22 cellular contexts compared by ENCODE assay signal in the genomic region with DNA sequence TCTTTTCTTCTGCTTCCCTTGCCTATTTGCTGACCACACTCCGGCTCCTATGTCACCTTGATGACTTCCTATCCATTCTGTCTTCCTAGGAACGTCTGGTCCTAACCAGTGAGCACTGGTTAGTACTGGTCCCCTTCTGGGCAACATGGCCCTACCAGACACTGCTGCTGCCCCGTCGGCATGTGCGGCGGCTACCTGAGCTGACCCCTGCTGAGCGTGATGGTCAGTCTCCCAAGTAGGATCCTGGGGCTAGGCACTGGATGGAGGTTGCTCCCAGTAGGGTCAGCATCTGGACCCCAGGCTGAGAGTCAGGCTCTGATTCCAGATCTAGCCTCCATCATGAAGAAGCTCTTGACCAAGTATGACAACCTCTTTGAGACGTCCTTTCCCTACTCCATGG. TPM values are rescaled to one million over a fixed set of nuclear protein-coding genes. Genes with fewer than 3 reads are reported as not detected.
A peak's percentile ranks its signal among the peaks of the same experiment; 100 is the strongest.
DNase-seq lines count a peak whose midpoint lies in the region; ATAC-seq, FAIRE-seq and TF ChIP-seq lines count a peak whose summit lies in the region.
"Had no signal": no experiment of that assay in that cellular context is flagged by ENCODE, and none has a peak within 500 bp of the region (broad histone marks: within the 10 kb centered on the region; RNA-seq: fewer than 3 reads in every experiment).

No MANE protein-coding gene starts in this region.

- H3K4me1 ChIP-seq in Loucy (ENCODE audit: insufficient read depth, low read length, poor library complexity, severe bottlenecking), result peaks cover 23% of the 10 kb centered on the region
- H3K4me1 ChIP-seq in K562 (replicated peaks in 1 of 2; ENCODE audit: control insufficient read depth in 2 of 2, insufficient read depth in 2 of 2, low read length in 2 of 2), result peaks cover 39 to 49% of the 10 kb centered on the region in 2 experiments
- peaks cover 32% of the 10 kb centered on the region for H3K4me1 ChIP-seq in neural progenitor cell

- no TSS peak for BruUV-seq in K562 (replicated peaks; lab: Mats Ljungman, UMichigan)

- TF ChIP-seq EP300 in K562 (IDR thresholded peaks at IDR 0.05; ENCODE audit: low read length), result no peak

- H3K9me2 ChIP-seq in Loucy (replicated peaks; ENCODE audit: low read depth, low read length), result no peaks in the 10 kb centered on the region

- H3K79me2 ChIP-seq in Loucy (ENCODE audit: insufficient read depth, low read length) (peaks cover 24% of the 10 kb centered on the region), K562 (ENCODE audit: control insufficient read depth, insufficient read depth, low read length) (peaks cover 21% of the 10 kb centered on the region), neural progenitor cell (ENCODE audit: low read depth) (peaks cover 16% of the 10 kb centered on the region)

- H4K20me1 ChIP-seq in Loucy (ENCODE audit: insufficient read depth, low read length, poor library complexity, severe bottlenecking) (peaks cover 16% of the 10 kb centered on the region), K562 (replicated peaks; ENCODE audit: control insufficient read depth, insufficient read depth, low read length) (no peaks in the 10 kb centered on the region), neural progenitor cell (ENCODE audit: low read depth) (peaks cover 8% of the 10 kb centered on the region)

- H2AFZ ChIP-seq in Loucy (ENCODE audit: low read length) (no peak overlapping the region), K562 (ENCODE audit: low read depth, low read length) (no peak overlapping the region), neural progenitor cell (replicated peaks) (no peak overlapping the region)

- H3K36me3 ChIP-seq in Loucy (ENCODE audit: insufficient read depth, low read length) (peaks cover 10% of the 10 kb centered on the region; the same call in 1 of the 2 replicates), K562 (ENCODE audit: control insufficient read depth, insufficient read depth, low read length) (peaks cover 27% of the 10 kb centered on the region; the same call in 2 of the 3 replicates), neural progenitor cell (no peaks in the 10 kb centered on the region)
- H3K36me3 ChIP-seq: uterus had no signal

- in situ Hi-C loops in K562 (cut with MboI), result no loop called here

- no peaks in the 10 kb centered on the region for H3K27me3 Mint-ChIP-seq in activated T-cell treated with anti-CD3 and anti-CD28 coated beads, Interleukin-2, amount 50 U/mL, for 72 hours (ENCODE audit: low read depth)
- H3K27me3 Mint-ChIP-seq in neural progenitor cell (ENCODE audit: insufficient read depth, low read depth), result peaks cover 9% of the 10 kb centered on the region

- H3K4me3 ChIP-seq in Loucy (ENCODE audit: low read length, poor library complexity, severe bottlenecking) (peak overlapping the region; percentile 85), K562 (no peak overlapping the region), neural progenitor cell (no peak overlapping the region)
- H3K4me3 ChIP-seq: body of pancreas, SK-N-MC, uterus had no signal

- intact Hi-C loops in K562 (cut with micrococcal nuclease), result no loop called here

- H3K4me2 ChIP-seq in Loucy (ENCODE audit: low read depth, low read length, poor library complexity, severe bottlenecking) (peak overlapping the region; percentile 85), K562 (ENCODE audit: insufficient read depth, low read length) (peak overlapping the region; percentile 92; the same call in 1 of the 2 replicates), neural progenitor cell (no peak overlapping the region)

- no peak for TF ChIP-seq RAD21 in K562 (CRISPR knock-in tag; conservative IDR thresholded peaks at IDR 0.05 in 1 of 2, IDR thresholded peaks at IDR 0.05 in 1 of 2)

- FAIRE-seq in K562 (lab: Jason Lieb, UNC), result no peak
- FAIRE-seq: frontal cortex, pancreas had no signal

- H3K27me3 ChIP-seq in Loucy (ENCODE audit: insufficient read depth, low read length, poor library complexity, severe bottlenecking) (no peaks in the 10 kb centered on the region), K562 (ENCODE audit: control insufficient read depth in 2 of 2, insufficient read depth in 2 of 2, low read length in 2 of 2) (no peaks in the 10 kb centered on the region), neural progenitor cell (no peaks in the 10 kb centered on the region)
- H3K27me3 ChIP-seq: body of pancreas, pancreas, uterus had no signal

- POLR2A ChIA-PET in K562 (lab: Yijun Ruan, JAX), result interaction anchor here (1.2 kb wide), 1 partner anchor 15 kb away, joined by 3 read pairs; no protein-coding TSS in a partner anchor

- DNase-seq in activated T-cell treated with anti-CD3 and anti-CD28 coated beads, Interleukin-2, amount 50 U/mL, for 72 hours, result no peak
- DNase-seq in activated T-cell treated with anti-CD3 and anti-CD28 coated beads for 4 hours (no peak), K562 (ENCODE audit: extremely low read depth in 1 of 4, low spot score in 3 of 4) (no peak), neural progenitor cell (ENCODE audit: low spot score) (no peak), cortex of kidney (lab: John Stamatoyannopoulos, UW) (no peak), OCI-M2 (lab: John Stamatoyannopoulos, UW; ENCODE audit: unreplicated experiment) (no peak)
- DNase-seq: activated gamma-delta T cell treated with Interleukin-2 at 50 U/mL for 16 hours; body of pancreas; left ventricle myocardium inferior; NCI-H1436 treated with DMSO at 0.1 percent for 48 hours; NCI-H82; pancreas; stimulated activated CD4-positive, alpha-beta T cell treated with anti-CD3 and anti-CD28 coated beads, Interleukin-2, amount 100 ng/mL, for 24 hours; uterus had no signal

- H3K9me3 ChIP-seq in Loucy (ENCODE audit: insufficient read depth, low read depth, low read length), result no peaks in the 10 kb centered on the region
- no peaks in the 10 kb centered on the region for H3K9me3 ChIP-seq in K562 (replicated peaks; ENCODE audit: control insufficient read depth, insufficient read depth, low read depth, low read length)
- H3K9me3 ChIP-seq in neural progenitor cell (ENCODE audit: low read depth), result no peaks in the 10 kb centered on the region
- H3K9me3 ChIP-seq: body of pancreas, left ventricle myocardium inferior, pancreas, uterus had no signal

- no peaks in the 10 kb centered on the region for H3F3A ChIP-seq in Loucy (ENCODE audit: low read depth)
- H3F3A ChIP-seq in neural progenitor cell (ENCODE audit: low read depth), result peaks cover 35% of the 10 kb centered on the region

- CTCF ChIA-PET in K562 (lab: Yijun Ruan, JAX; ENCODE audit: low intra/inter-chr PET ratio), result no interaction called here

- TF ChIP-seq CTCF in Loucy (conservative IDR thresholded peaks at IDR 0.05; ENCODE audit: low read length), result no peak
- no peak for TF ChIP-seq CTCF in K562 (IDR thresholded peaks at IDR 0.05 in 2 of 3, conservative IDR thresholded peaks at IDR 0.05 in 1 of 3; ENCODE audit: insufficient read depth in 2 of 3, low read depth in 1 of 3, low read length in 3 of 3)
- TF ChIP-seq CTCF in neural progenitor cell (IDR thresholded peaks at IDR 0.05), result no peak

- no peaks in the 10 kb centered on the region for H3K9me3 Mint-ChIP-seq in activated T-cell treated with anti-CD3 and anti-CD28 coated beads, Interleukin-2, amount 50 U/mL, for 72 hours
- H3K9me3 Mint-ChIP-seq in neural progenitor cell, result no peaks in the 10 kb centered on the region
- H3K9me3 Mint-ChIP-seq: dendritic cell treated with granulocyte-macrophage colony-stimulating factor and Interleukin-4, amounts not matched to agents 40 ng/mL and 50 ng/mL, for 4 days had no signal

- H3K4me3 Mint-ChIP-seq in activated T-cell treated with anti-CD3 and anti-CD28 coated beads, Interleukin-2, amount 50 U/mL, for 72 hours, result peak overlapping the region; percentile 7 to 92
- H3K4me3 Mint-ChIP-seq in neural progenitor cell, result peak overlapping the region; percentile 93
- H3K4me3 Mint-ChIP-seq: dendritic cell treated with granulocyte-macrophage colony-stimulating factor and Interleukin-4, amounts not matched to agents 40 ng/mL and 50 ng/mL, for 4 days had no signal

- H3K27ac ChIP-seq in K562 (ENCODE audit: extremely low read depth, low read depth, low read length) (no peak overlapping the region), neural progenitor cell (no peak overlapping the region)
- H3K27ac ChIP-seq: body of pancreas, pancreas, SK-N-MC had no signal

- H3K9me1 ChIP-seq in K562 (ENCODE audit: control insufficient read depth, insufficient read depth, low read length), result peaks cover 7% of the 10 kb centered on the region

- no peak for ATAC-seq in activated T-cell treated with anti-CD3 and anti-CD28 coated beads, Interleukin-2, amount 50 U/mL, for 72 hours (replicated peaks in 1 of 2)
- no peak for ATAC-seq in K562
- no peak for ATAC-seq in HG02759 (IDR thresholded peaks at IDR 0.05; ENCODE audit: unreplicated experiment)
- ATAC-seq: body of pancreas, Panc1, pancreas had no signal

- H3K4me1 Mint-ChIP-seq in activated T-cell treated with anti-CD3 and anti-CD28 coated beads, Interleukin-2, amount 50 U/mL, for 72 hours (ENCODE audit: low read depth), result peaks cover 39% of the 10 kb centered on the region
- H3K4me1 Mint-ChIP-seq in neural progenitor cell, result peaks cover 58% of the 10 kb centered on the region

- H3K27ac Mint-ChIP-seq in activated T-cell treated with anti-CD3 and anti-CD28 coated beads, Interleukin-2, amount 50 U/mL, for 72 hours, result peak overlapping the region; percentile 11
- no peak overlapping the region for H3K27ac Mint-ChIP-seq in neural progenitor cell
- H3K27ac Mint-ChIP-seq: dendritic cell treated with granulocyte-macrophage colony-stimulating factor and Interleukin-4, amounts not matched to agents 40 ng/mL and 50 ng/mL, for 4 days had no signal

- 59% methylated on average over 3 of the region's 8 CpGs for WGBS in K562 (ENCODE audit: insufficient coverage, low coverage, missing lambda C conversion rate)

- H3K9ac ChIP-seq in Loucy (ENCODE audit: low read depth, low read length, poor library complexity, severe bottlenecking), result peak overlapping the region; percentile 81
- H3K9ac ChIP-seq in K562 (ENCODE audit: insufficient read depth in 1 of 2, low read depth in 2 of 2, low read length in 2 of 2), result no peak overlapping the region
- no peak overlapping the region for H3K9ac ChIP-seq in neural progenitor cell

- TF ChIP-seq POLR2A in K562 (conservative IDR thresholded peaks at IDR 0.05), result no peak

- H3K36me3 Mint-ChIP-seq in activated T-cell treated with anti-CD3 and anti-CD28 coated beads, Interleukin-2, amount 50 U/mL, for 72 hours (ENCODE audit: insufficient read depth in 2 of 2), result peaks cover 3 to 7% of the 10 kb centered on the region in 2 donors
- peaks cover 13% of the 10 kb centered on the region for H3K36me3 Mint-ChIP-seq in neural progenitor cell

RNA-seq across cellular contexts. Expression of a gene that starts 2.2 kb away (rescaled TPM):
- 10 to 100 TPM; 61.6 to 67.2 TPM for total RNA-seq in activated T-cell treated with anti-CD3 and anti-CD28 coated beads, Interleukin-2, amount 50 U/mL, for 72 hours
- total RNA-seq in K562 (2011; cell fraction: chromatin; rRNA removed; ENCODE audit: low replicate concordance), result 86.9 and 193 TPM in 2 replicates
- 111 and 114 TPM in 2 replicates for total RNA-seq in K562 (2011; cell fraction: nucleolus; rRNA removed)
- 82.7 and 90.3 TPM in 2 replicates for total RNA-seq in K562 (2011; cell fraction: nucleoplasm; rRNA removed)
- total RNA-seq in K562 (2014; rRNA removed), result 15.6 and 16.6 TPM in 2 replicates
- total RNA-seq in K562 (2014; rRNA removed; fragmentation: Illumina TruSeq; extraction: Trizol), result 4.4 and 7.3 TPM in 2 replicates
- 10.5 and 11.8 TPM in 2 replicates for total RNA-seq in K562 (2015; rRNA removed; fragmentation: Illumina TruSeq; extraction: Trizol)
- 19.9 and 21.3 TPM in 2 replicates for total RNA-seq in K562 (2021)
- 12.7 and 22.5 TPM in 2 replicates for polyA plus RNA-seq in K562 (2011; rRNA removed)
- polyA plus RNA-seq in K562 (2011; cell fraction: cytosol; rRNA removed), result 10.5 and 11.7 TPM in 2 replicates
- 210 and 215 TPM in 2 replicates for polyA plus RNA-seq in K562 (2011; cell fraction: nucleus; rRNA removed)
- polyA plus RNA-seq in K562 (2012), result 20.1 and 41.7 TPM in 2 replicates
- polyA plus RNA-seq in K562 (2014; fragmentation: Illumina TruSeq; extraction: Trizol), result 17.0 TPM in 2 replicates
- polyA plus RNA-seq in K562 (2014; fragmentation: Nextera tagmentation; extraction: Ambion mirVana), result 10 to 100 TPM; 15.0 to 29.2 TPM
- polyA plus RNA-seq in K562 (2014; rRNA removed), result 21.1 and 21.6 TPM in 2 replicates
- polyA minus RNA-seq in K562 (2011; rRNA and poly(A)+ RNA removed), result 7.2 and 9.1 TPM in 2 replicates
- 3.7 and 6.9 TPM in 2 replicates for polyA minus RNA-seq in K562 (2011; cell fraction: cytosol; rRNA and poly(A)+ RNA removed)
- polyA minus RNA-seq in K562 (2011; cell fraction: nucleus; rRNA and poly(A)+ RNA removed), result 51.7 and 65.9 TPM in 2 replicates
- total RNA-seq in neural progenitor cell (ENCODE audit: low replicate concordance), result 32.1 and 43.7 TPM in 2 replicates

RNA-seq across cellular contexts. Expression of a gene that starts 3.3 kb away (rescaled TPM):
- 10 to 100 TPM; 55.2 to 55.8 TPM for total RNA-seq in activated T-cell treated with anti-CD3 and anti-CD28 coated beads, Interleukin-2, amount 50 U/mL, for 72 hours
- total RNA-seq in K562 (2011; cell fraction: chromatin; rRNA removed; ENCODE audit: low replicate concordance), result 11.2 and 20.6 TPM in 2 replicates
- 14.7 and 17.2 TPM in 2 replicates for total RNA-seq in K562 (2011; cell fraction: nucleolus; rRNA removed)
- 14.7 and 19.7 TPM in 2 replicates for total RNA-seq in K562 (2011; cell fraction: nucleoplasm; rRNA removed)
- total RNA-seq in K562 (2014; rRNA removed), result 2.1 and 3.1 TPM in 2 replicates
- total RNA-seq in K562 (2014; rRNA removed; fragmentation: Illumina TruSeq; extraction: Trizol), result 1.7 and 2.0 TPM in 2 replicates
- total RNA-seq in K562 (2015; rRNA removed; fragmentation: Illumina TruSeq; extraction: Trizol), result 1.7 and 3.1 TPM in 2 replicates
- 4.0 and 4.3 TPM in 2 replicates for total RNA-seq in K562 (2021)
- polyA plus RNA-seq in K562 (2011; rRNA removed), result 4.3 and 5.6 TPM in 2 replicates
- polyA plus RNA-seq in K562 (2011; cell fraction: cytosol; rRNA removed), result 4.4 and 8.1 TPM in 2 replicates
- polyA plus RNA-seq in K562 (2011; cell fraction: nucleus; rRNA removed), result 25.1 and 38.5 TPM in 2 replicates
- polyA plus RNA-seq in K562 (2012), result 3.8 and 9.7 TPM in 2 replicates
- polyA plus RNA-seq in K562 (2014; fragmentation: Illumina TruSeq; extraction: Trizol), result 2.5 and 2.8 TPM in 2 replicates
- polyA plus RNA-seq in K562 (2014; fragmentation: Nextera tagmentation; extraction: Ambion mirVana), result under 1 TPM; 0.11 to 0.36 TPM
- 5.8 and 5.9 TPM in 2 replicates for polyA plus RNA-seq in K562 (2014; rRNA removed)
- polyA minus RNA-seq in K562 (2011; rRNA and poly(A)+ RNA removed), result 1.5 and 1.9 TPM in 2 replicates
- 1.5 and 2.3 TPM in 2 replicates for polyA minus RNA-seq in K562 (2011; cell fraction: cytosol; rRNA and poly(A)+ RNA removed)
- polyA minus RNA-seq in K562 (2011; cell fraction: nucleus; rRNA and poly(A)+ RNA removed), result 5.5 and 7.6 TPM in 2 replicates
- total RNA-seq in neural progenitor cell (ENCODE audit: low replicate concordance), result 11.4 and 12.7 TPM in 2 replicates

RNA-seq across cellular contexts. Expression of a gene that starts 11.1 kb away (rescaled TPM):
- 10 to 100 TPM; 44.2 to 61.0 TPM for total RNA-seq in activated T-cell treated with anti-CD3 and anti-CD28 coated beads, Interleukin-2, amount 50 U/mL, for 72 hours
- 21.4 and 50.2 TPM in 2 replicates for total RNA-seq in K562 (2011; cell fraction: chromatin; rRNA removed; ENCODE audit: low replicate concordance)
- 73.4 and 78.2 TPM in 2 replicates for total RNA-seq in K562 (2011; cell fraction: nucleolus; rRNA removed)
- total RNA-seq in K562 (2011; cell fraction: nucleoplasm; rRNA removed), result 74.2 and 94.8 TPM in 2 replicates
- total RNA-seq in K562 (2014; rRNA removed) (43.0 and 57.5 TPM in 2 replicates), K562 (2014; rRNA removed; fragmentation: Illumina TruSeq; extraction: Trizol) (31.4 and 33.5 TPM in 2 replicates), K562 (2015; rRNA removed; fragmentation: Illumina TruSeq; extraction: Trizol) (29.9 and 31.2 TPM in 2 replicates), K562 (2021) (50.4 and 55.8 TPM in 2 replicates), neural progenitor cell (ENCODE audit: low replicate concordance) (37.8 and 108 TPM in 2 replicates)
- polyA plus RNA-seq in K562 (2011; rRNA removed) (22.1 and 35.2 TPM in 2 replicates), K562 (2014; fragmentation: Illumina TruSeq; extraction: Trizol) (75.2 and 80.0 TPM in 2 replicates), K562 (2014; fragmentation: Nextera tagmentation; extraction: Ambion mirVana) (10 to 100 TPM in 1 of 2 experiments, 1 to 10 TPM in 1; 6.9 to 16.4 TPM), K562 (2014; rRNA removed) (56.6 and 57.5 TPM in 2 replicates)
- polyA plus RNA-seq in K562 (2011; cell fraction: cytosol; rRNA removed), result 27.7 and 82.4 TPM in 2 replicates
- 21.6 and 54.1 TPM in 2 replicates for polyA plus RNA-seq in K562 (2011; cell fraction: nucleus; rRNA removed)
- 38.6 and 45.7 TPM in 2 replicates for polyA plus RNA-seq in K562 (2012)
- polyA minus RNA-seq in K562 (2011; rRNA and poly(A)+ RNA removed), result 11.8 and 22.6 TPM in 2 replicates
- 19.7 and 24.0 TPM in 2 replicates for polyA minus RNA-seq in K562 (2011; cell fraction: cytosol; rRNA and poly(A)+ RNA removed)
- polyA minus RNA-seq in K562 (2011; cell fraction: nucleus; rRNA and poly(A)+ RNA removed), result 16.7 and 20.7 TPM in 2 replicates

RNA-seq across cellular contexts. Expression of a gene that starts 13.8 kb away (rescaled TPM):
- 1 to 10 TPM; 1.4 to 3.7 TPM for total RNA-seq in activated T-cell treated with anti-CD3 and anti-CD28 coated beads, Interleukin-2, amount 50 U/mL, for 72 hours
- total RNA-seq in K562 (2011; cell fraction: chromatin; rRNA removed; ENCODE audit: low replicate concordance), result 0.69 TPM in 1 of 2 replicates, not detected in the other
- total RNA-seq in K562 (2011; cell fraction: nucleolus; rRNA removed), result not detected in 2 replicates
- not detected in 2 replicates for total RNA-seq in K562 (2011; cell fraction: nucleoplasm; rRNA removed)
- total RNA-seq in K562 (2014; rRNA removed) (0.49 TPM in 1 of 2 replicates, not detected in the other), K562 (2014; rRNA removed; fragmentation: Illumina TruSeq; extraction: Trizol) (not detected in 2 replicates), K562 (2015; rRNA removed; fragmentation: Illumina TruSeq; extraction: Trizol) (not detected in 2 replicates), K562 (2021) (0.20 TPM in 1 of 2 replicates, not detected in the other), neural progenitor cell (ENCODE audit: low replicate concordance) (0.37 and 0.67 TPM in 2 replicates)
- polyA plus RNA-seq in K562 (2011; rRNA removed) (0.30 TPM in 1 of 2 replicates, not detected in the other), K562 (2014; fragmentation: Illumina TruSeq; extraction: Trizol) (0.34 TPM in 1 of 2 replicates, not detected in the other), K562 (2014; fragmentation: Nextera tagmentation; extraction: Ambion mirVana) (under 1 TPM in 1 of 2 experiments, not detected in 1; 0.10 TPM), K562 (2014; rRNA removed) (0.30 and 0.53 TPM in 2 replicates)
- polyA plus RNA-seq in K562 (2011; cell fraction: cytosol; rRNA removed), result 0.27 TPM in 1 of 2 replicates, not detected in the other
- 0.26 and 0.39 TPM in 2 replicates for polyA plus RNA-seq in K562 (2011; cell fraction: nucleus; rRNA removed)
- 0.54 and 0.62 TPM in 2 replicates for polyA plus RNA-seq in K562 (2012)
- polyA minus RNA-seq in K562 (2011; rRNA and poly(A)+ RNA removed), result not detected in 2 replicates
- not detected in 2 replicates for polyA minus RNA-seq in K562 (2011; cell fraction: cytosol; rRNA and poly(A)+ RNA removed)
- polyA minus RNA-seq in K562 (2011; cell fraction: nucleus; rRNA and poly(A)+ RNA removed), result not detected in 2 replicates
- total RNA-seq: body of pancreas, H4, pancreas, uterus had no signal
- polyA plus RNA-seq: AG04450, pancreas had no signal

RNA-seq across cellular contexts. Expression of a gene that starts 19.8 kb away (rescaled TPM):
- total RNA-seq in activated T-cell treated with anti-CD3 and anti-CD28 coated beads, Interleukin-2, amount 50 U/mL, for 72 hours, result under 1 TPM; 0.16 to 0.29 TPM
- total RNA-seq in K562 (2011; cell fraction: chromatin; rRNA removed; ENCODE audit: low replicate concordance), result not detected in 2 replicates
- total RNA-seq in K562 (2011; cell fraction: nucleolus; rRNA removed), result not detected in 2 replicates
- total RNA-seq in K562 (2011; cell fraction: nucleoplasm; rRNA removed), result not detected in 2 replicates
- total RNA-seq in K562 (2014; rRNA removed) (not detected in 2 replicates), K562 (2014; rRNA removed; fragmentation: Illumina TruSeq; extraction: Trizol) (not detected in 2 replicates), K562 (2015; rRNA removed; fragmentation: Illumina TruSeq; extraction: Trizol) (not detected in 2 replicates), K562 (2021) (not detected in 2 replicates), neural progenitor cell (ENCODE audit: low replicate concordance) (4.7 and 5.3 TPM in 2 replicates)
- polyA plus RNA-seq in K562 (2011; rRNA removed) (not detected in 2 replicates), K562 (2014; fragmentation: Illumina TruSeq; extraction: Trizol) (not detected in 2 replicates), K562 (2014; fragmentation: Nextera tagmentation; extraction: Ambion mirVana) (not detected), K562 (2014; rRNA removed) (not detected in 2 replicates)
- polyA plus RNA-seq in K562 (2011; cell fraction: cytosol; rRNA removed), result not detected in 2 replicates
- not detected in 2 replicates for polyA plus RNA-seq in K562 (2011; cell fraction: nucleus; rRNA removed)
- not detected in 2 replicates for polyA plus RNA-seq in K562 (2012)
- not detected in 2 replicates for polyA minus RNA-seq in K562 (2011; rRNA and poly(A)+ RNA removed)
- not detected in 2 replicates for polyA minus RNA-seq in K562 (2011; cell fraction: cytosol; rRNA and poly(A)+ RNA removed)
- not detected in 2 replicates for polyA minus RNA-seq in K562 (2011; cell fraction: nucleus; rRNA and poly(A)+ RNA removed)
- total RNA-seq: body of pancreas, left ventricle myocardium inferior, pancreas had no signal
- polyA plus RNA-seq: AG04450, pancreas had no signal
